Comparison of ENCODE assay signal across 23 cellular contexts in genomic region chr20:40283689-40284088, GRCh38.
A peak's percentile ranks its signal among the peaks of the same experiment; 100 is the strongest.
DNase-seq lines count a peak whose midpoint lies in the region; ATAC-seq, FAIRE-seq and TF ChIP-seq lines count a peak whose summit lies in the region.
"Had no signal": no experiment of that assay in that cellular context is flagged by ENCODE, and none has a peak within 500 bp of the region (broad histone marks: within the 10 kb centered on the region; RNA-seq: fewer than 3 reads in every experiment).

No MANE protein-coding gene starts in this region.

- H3K9me3 ChIP-seq in small intestine (ENCODE audit: control insufficient read depth, low read depth) (no peaks in the 10 kb centered on the region), MM.1S (replicated peaks; ENCODE audit: insufficient read depth, low read length) (no peaks in the 10 kb centered on the region)
- H3K9me3 ChIP-seq: BLaER1 had no signal

- no peak overlapping the region for H2AFZ ChIP-seq in MM.1S (ENCODE audit: low read length)

- H3K27me3 Mint-ChIP-seq in natural killer cell treated with Interleukin-12 subunit alpha and Interleukin-12 subunit beta and Interleukin-15 and Interleukin-18, amount 100 ng/mL, for 72 hours, result peaks cover 6 to 7% of the 10 kb centered on the region in 2 donors
- no peaks in the 10 kb centered on the region for H3K27me3 Mint-ChIP-seq in activated CD8-positive, alpha-beta T cell treated with anti-CD3 and anti-CD28 coated beads, Interleukin-2, amount 10 ng/mL, durations not matched to agents 7 days and 5 days (ENCODE audit: low read depth)
- H3K27me3 Mint-ChIP-seq: CD4-positive, CD25-positive, alpha-beta regulatory T cell had no signal

- no peak for ATAC-seq in natural killer cell treated with Interleukin-12 subunit alpha and Interleukin-12 subunit beta and Interleukin-15 and Interleukin-18, amount 100 ng/mL, for 72 hours
- no peak for ATAC-seq in activated CD8-positive, alpha-beta T cell treated with anti-CD3 and anti-CD28 coated beads, Interleukin-2, amount 10 ng/mL, durations not matched to agents 7 days and 5 days
- ATAC-seq in HG02884 (IDR thresholded peaks at IDR 0.05; ENCODE audit: unreplicated experiment), result no peak

- H3K27me3 ChIP-seq in small intestine (ENCODE audit: control insufficient read depth in 2 of 2, insufficient read depth in 2 of 2, low read length in 2 of 2) (no peaks in the 10 kb centered on the region), MM.1S (replicated peaks; ENCODE audit: insufficient read depth, low read length) (no peaks in the 10 kb centered on the region)
- H3K27me3 ChIP-seq: BLaER1 had no signal

- H3K36me3 ChIP-seq in small intestine (ENCODE audit: control insufficient read depth in 2 of 2, insufficient read depth in 2 of 2, low read length in 2 of 2) (no peaks in the 10 kb centered on the region), MM.1S (replicated peaks; ENCODE audit: insufficient read depth, low read length) (no peaks in the 10 kb centered on the region)
- H3K36me3 ChIP-seq: BLaER1 had no signal

- H3K4me3 ChIP-seq in epithelial cell of esophagus (ENCODE audit: low read length) (no peak overlapping the region), small intestine (ENCODE audit: low read depth in 1 of 2, low read length in 2 of 2) (no peak overlapping the region), MM.1S (ENCODE audit: low read length) (no peak overlapping the region)
- H3K4me3 ChIP-seq: BLaER1 had no signal

- no peak overlapping the region for H3K4me3 Mint-ChIP-seq in natural killer cell treated with Interleukin-12 subunit alpha and Interleukin-12 subunit beta and Interleukin-15 and Interleukin-18, amount 100 ng/mL, for 72 hours
- H3K4me3 Mint-ChIP-seq in activated CD8-positive, alpha-beta T cell treated with anti-CD3 and anti-CD28 coated beads, Interleukin-2, amount 10 ng/mL, durations not matched to agents 7 days and 5 days, result no peak overlapping the region
- H3K4me3 Mint-ChIP-seq: CD4-positive, CD25-positive, alpha-beta regulatory T cell had no signal

- H3F3A ChIP-seq in MM.1S (ENCODE audit: insufficient read depth, low read length), result no peaks in the 10 kb centered on the region

- DNase-seq in RWPE1 (ENCODE audit: low spot score) (peak; percentile 87), epithelial cell of esophagus (ENCODE audit: low read depth) (peak; percentile 77), islet precursor cell (peak; percentile 67), small intestine (peak; percentile 29), MM.1S (no peak)
- DNase-seq in natural killer cell treated with Interleukin-12 subunit alpha and Interleukin-12 subunit beta and Interleukin-15 and Interleukin-18, amount 100 ng/mL, for 72 hours (ENCODE audit: low spot score), result no peak
- DNase-seq in activated CD8-positive, alpha-beta T cell treated with anti-CD3 and anti-CD28 coated beads, Interleukin-2, amount 10 ng/mL, durations not matched to agents 7 days and 5 days, result no peak
- DNase-seq: CD4-positive, CD25-positive, alpha-beta regulatory T cell; DMS153; DND-41; KBM-7; NCI-H1048; NCI-H1417; NCI-H2029 treated with DMSO at 0.1 percent for 48 hours; NCI-H526; RPMI8226; SHP77 treated with DMSO at 0.1 percent for 48 hours had no signal

- no peaks in the 10 kb centered on the region for H4K20me1 ChIP-seq in MM.1S (ENCODE audit: insufficient read depth, low read length)
- H4K20me1 ChIP-seq: BLaER1 had no signal

- POLR2A ChIA-PET in RWPE1 (lab: Yijun Ruan, JAX; ENCODE audit: low non-redundant PET), result interaction anchor here (0.7 kb wide), 1 partner anchor 34 kb away, joined by 4 read pairs; no protein-coding TSS in a partner anchor
- POLR2A ChIA-PET in activated CD8-positive, alpha-beta T cell treated with anti-CD3 and anti-CD28 coated beads, Interleukin-2, amount 10 ng/mL, durations not matched to agents 7 days and 5 days (lab: Charles Lee), result no interaction called here

- no peak overlapping the region for H3K9ac ChIP-seq in MM.1S (ENCODE audit: low read length)
- H3K9ac ChIP-seq: BLaER1 had no signal

- no peaks in the 10 kb centered on the region for H3K79me2 ChIP-seq in MM.1S (ENCODE audit: low read length)

- CTCF ChIA-PET in RWPE1 (lab: Yijun Ruan, JAX), result interaction anchor here (0.6 to 1.7 kb wide), 4 partner anchors 9 to 1214 kb away, joined by 3 to 4 read pairs (median 4); no protein-coding TSS in a partner anchor
- CTCF ChIA-PET in activated CD8-positive, alpha-beta T cell treated with anti-CD3 and anti-CD28 coated beads, Interleukin-2, amount 10 ng/mL, durations not matched to agents 7 days and 5 days (lab: Charles Lee), result no interaction called here

- FAIRE-seq in small intestine (lab: Jason Lieb, UNC), result no peak
- FAIRE-seq: A204.1, GM12892, GM19239, H54 had no signal

- H3K27ac ChIP-seq in RWPE1 (no peak overlapping the region), small intestine (ENCODE audit: low read depth in 1 of 2, low read length in 1 of 2) (no peak overlapping the region), MM.1S (ENCODE audit: low read length) (no peak overlapping the region)
- H3K27ac ChIP-seq: BLaER1 had no signal

- H3K4me2 ChIP-seq in MM.1S (ENCODE audit: low read depth, low read length), result no peak overlapping the region
- H3K4me2 ChIP-seq: BLaER1 had no signal

- no peak for TF ChIP-seq CTCF in RWPE1 (conservative IDR thresholded peaks at IDR 0.05; ENCODE audit: low read depth)
- TF ChIP-seq CTCF in epithelial cell of esophagus (IDR thresholded peaks at IDR 0.05; ENCODE audit: insufficient read depth, low read depth, low read length, missing control alignments), result no peak
- no peak for TF ChIP-seq CTCF in MM.1S (IDR thresholded peaks at IDR 0.05; ENCODE audit: low read length)

- no peaks in the 10 kb centered on the region for H3K9me2 ChIP-seq in MM.1S (replicated peaks; ENCODE audit: insufficient read depth, low read length)

- H3K4me1 ChIP-seq in small intestine (ENCODE audit: control insufficient read depth in 2 of 2, insufficient read depth in 1 of 2, low read depth in 1 of 2, low read length in 1 of 2) (peaks cover 0 to 6% of the 10 kb centered on the region in 2 donors), MM.1S (ENCODE audit: low read length) (no peaks in the 10 kb centered on the region)
- H3K4me1 ChIP-seq: BLaER1 had no signal

- H3K36me3 Mint-ChIP-seq in natural killer cell treated with Interleukin-12 subunit alpha and Interleukin-12 subunit beta and Interleukin-15 and Interleukin-18, amount 100 ng/mL, for 72 hours, result no peaks in the 10 kb centered on the region
- H3K36me3 Mint-ChIP-seq in activated CD8-positive, alpha-beta T cell treated with anti-CD3 and anti-CD28 coated beads, Interleukin-2, amount 10 ng/mL, durations not matched to agents 7 days and 5 days (ENCODE audit: low read depth), result no peaks in the 10 kb centered on the region
- H3K36me3 Mint-ChIP-seq: CD4-positive, CD25-positive, alpha-beta regulatory T cell had no signal

- H3K4me1 Mint-ChIP-seq in natural killer cell treated with Interleukin-12 subunit alpha and Interleukin-12 subunit beta and Interleukin-15 and Interleukin-18, amount 100 ng/mL, for 72 hours (ENCODE audit: low read depth in 2 of 2), result no peaks in the 10 kb centered on the region
- H3K4me1 Mint-ChIP-seq in activated CD8-positive, alpha-beta T cell treated with anti-CD3 and anti-CD28 coated beads, Interleukin-2, amount 10 ng/mL, durations not matched to agents 7 days and 5 days (ENCODE audit: low read depth), result no peaks in the 10 kb centered on the region
- H3K4me1 Mint-ChIP-seq: CD4-positive, CD25-positive, alpha-beta regulatory T cell had no signal

- H3K9me3 Mint-ChIP-seq in natural killer cell treated with Interleukin-12 subunit alpha and Interleukin-12 subunit beta and Interleukin-15 and Interleukin-18, amount 100 ng/mL, for 72 hours, result peaks cover 2% of the 10 kb centered on the region
- no peaks in the 10 kb centered on the region for H3K9me3 Mint-ChIP-seq in activated CD8-positive, alpha-beta T cell treated with anti-CD3 and anti-CD28 coated beads, Interleukin-2, amount 10 ng/mL, durations not matched to agents 7 days and 5 days (ENCODE audit: insufficient read depth)

- no peak overlapping the region for H3K27ac Mint-ChIP-seq in natural killer cell treated with Interleukin-12 subunit alpha and Interleukin-12 subunit beta and Interleukin-15 and Interleukin-18, amount 100 ng/mL, for 72 hours
- no peak overlapping the region for H3K27ac Mint-ChIP-seq in activated CD8-positive, alpha-beta T cell treated with anti-CD3 and anti-CD28 coated beads, Interleukin-2, amount 10 ng/mL, durations not matched to agents 7 days and 5 days
- H3K27ac Mint-ChIP-seq: CD4-positive, CD25-positive, alpha-beta regulatory T cell had no signal

- 27 to 82% (median 52%) methylated on average over 1 of the region's 1 CpG for WGBS in small intestine, 3 donors

Comparison
In these comparisons a context has a peak if more than half of its experiments do, and no peak if none do; other contexts are left out.
1. DNase-seq: peak in RWPE1 (single experiment), epithelial cell of esophagus (single experiment), islet precursor cell (single experiment) and small intestine (single experiment); none in natural killer cell treated with Interleukin-12 subunit alpha and Interleukin-12 subunit beta and Interleukin-15 and Interleukin-18, amount 100 ng/mL, for 72 hours (single experiment), activated CD8-positive, alpha-beta T cell treated with anti-CD3 and anti-CD28 coated beads, Interleukin-2, amount 10 ng/mL, durations not matched to agents 7 days and 5 days (single experiment) and MM.1S (single experiment).